1 cellular context compared by ENCODE assay signal in genomic region chr2:228535396-228535795, GRCh38.
TF ChIP-seq lines count a peak whose summit lies in the region.

No MANE protein-coding gene starts in this region.

TF ChIP-seq in HepG2, 621 proteins besides CTCF, POLR2A, EP300 and RAD21 (continued from another document):
- TF ChIP-seq PRDM10 (CRISPR knock-in tag; IDR thresholded peaks at IDR 0.05; ENCODE audit: low read depth), result no peak
